In the genomic region with DNA sequence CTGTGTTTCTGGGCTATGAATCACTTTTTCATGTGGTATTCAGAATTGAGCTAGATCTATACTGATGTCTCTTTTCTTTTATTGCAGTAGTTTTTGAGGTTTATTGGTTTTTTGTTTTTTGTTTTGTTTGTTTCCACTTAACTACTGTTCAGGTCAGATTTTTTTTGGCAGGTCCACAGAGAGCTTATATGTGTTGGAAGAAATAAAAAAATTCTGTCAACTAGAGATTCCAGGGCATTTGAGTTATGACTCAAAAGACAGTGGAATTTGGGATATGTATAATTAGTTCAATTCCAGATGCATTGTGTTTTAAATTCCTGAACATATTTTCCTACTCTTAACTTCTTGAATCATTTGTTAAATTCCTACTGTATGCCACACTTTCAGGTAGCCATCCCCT, we compare ENCODE assay signal across 15 cellular contexts.
"Had no signal": no experiment of that assay in that cellular context is flagged by ENCODE, and none has a peak within 500 bp of the region (broad histone marks: within the 10 kb centered on the region; RNA-seq: fewer than 3 reads in every experiment).

No MANE protein-coding gene starts in this region.

- H3K9me3 Mint-ChIP-seq: activated naive CD8-positive, alpha-beta T cell treated with anti-CD3 and anti-CD28 coated beads, Interleukin-2, amount 10 ng/mL, durations not matched to agents 7 days and 5 days had no signal

- H3K4me3 ChIP-seq: esophagus muscularis mucosa, tibial nerve had no signal

- H3K27me3 Mint-ChIP-seq: activated naive CD8-positive, alpha-beta T cell treated with anti-CD3 and anti-CD28 coated beads, Interleukin-2, amount 10 ng/mL, durations not matched to agents 7 days and 5 days; natural killer cell treated with Interleukin-12 subunit alpha and Interleukin-12 subunit beta and Interleukin-15 and Interleukin-18, amount 100 ng/mL, for 72 hours had no signal

- H3K4me1 Mint-ChIP-seq: activated naive CD8-positive, alpha-beta T cell treated with anti-CD3 and anti-CD28 coated beads, Interleukin-2, amount 10 ng/mL, durations not matched to agents 7 days and 5 days had no signal

- H3K36me3 Mint-ChIP-seq: activated naive CD8-positive, alpha-beta T cell treated with anti-CD3 and anti-CD28 coated beads, Interleukin-2, amount 10 ng/mL, durations not matched to agents 7 days and 5 days had no signal

- H3K9me3 ChIP-seq: esophagus muscularis mucosa, tibial nerve had no signal

- DNase-seq: activated naive CD4-positive, alpha-beta T cell; activated naive CD8-positive, alpha-beta T cell treated with anti-CD3 and anti-CD28 coated beads, Interleukin-2, amount 10 ng/mL, durations not matched to agents 7 days and 5 days; activated T-cell treated with anti-CD3 and anti-CD28 coated beads for 4 hours; aorta; foreskin keratinocyte; kidney glomerular epithelial cell; mesendoderm; posterior cingulate gyrus; stimulated activated CD4-positive, alpha-beta T cell treated with anti-CD3 and anti-CD28 coated beads, Interleukin-2, amount 100 ng/mL, for 48 hours; stimulated activated naive CD4-positive, alpha-beta T cell had no signal

- H3K4me1 ChIP-seq: esophagus muscularis mucosa, foreskin keratinocyte, tibial nerve had no signal

- H3K27ac Mint-ChIP-seq: activated naive CD8-positive, alpha-beta T cell treated with anti-CD3 and anti-CD28 coated beads, Interleukin-2, amount 10 ng/mL, durations not matched to agents 7 days and 5 days; natural killer cell treated with Interleukin-12 subunit alpha and Interleukin-12 subunit beta and Interleukin-15 and Interleukin-18, amount 100 ng/mL, for 72 hours; T-helper 2 cell treated with Interferon-gamma antibody and Interleukin-4, amounts not matched to agents 5 μg/mL and 100 μg/mL, for 36 hours had no signal

- H3K27ac ChIP-seq: esophagus muscularis mucosa, foreskin keratinocyte, tibial nerve had no signal

- H3K36me3 ChIP-seq: esophagus muscularis mucosa, tibial nerve had no signal

- H3K27me3 ChIP-seq: esophagus muscularis mucosa, foreskin keratinocyte, tibial nerve had no signal

- ATAC-seq: activated CD4-positive, CD25-positive, alpha-beta regulatory T cell treated with anti-CD3 and anti-CD28 coated beads, Interleukin-2, amount 50 U/mL, for 24 hours; foreskin keratinocyte; natural killer cell treated with Interleukin-12 subunit alpha and Interleukin-12 subunit beta and Interleukin-15 and Interleukin-18, amount 100 ng/mL, for 72 hours had no signal

- H3K4me3 Mint-ChIP-seq: activated naive CD8-positive, alpha-beta T cell treated with anti-CD3 and anti-CD28 coated beads, Interleukin-2, amount 10 ng/mL, durations not matched to agents 7 days and 5 days; natural killer cell treated with Interleukin-12 subunit alpha and Interleukin-12 subunit beta and Interleukin-15 and Interleukin-18, amount 100 ng/mL, for 72 hours; T-helper 2 cell treated with Interferon-gamma antibody and Interleukin-4, amounts not matched to agents 5 μg/mL and 100 μg/mL, for 36 hours had no signal
